Comparison of ENCODE assay signal across 1 cellular context in the genomic region with DNA sequence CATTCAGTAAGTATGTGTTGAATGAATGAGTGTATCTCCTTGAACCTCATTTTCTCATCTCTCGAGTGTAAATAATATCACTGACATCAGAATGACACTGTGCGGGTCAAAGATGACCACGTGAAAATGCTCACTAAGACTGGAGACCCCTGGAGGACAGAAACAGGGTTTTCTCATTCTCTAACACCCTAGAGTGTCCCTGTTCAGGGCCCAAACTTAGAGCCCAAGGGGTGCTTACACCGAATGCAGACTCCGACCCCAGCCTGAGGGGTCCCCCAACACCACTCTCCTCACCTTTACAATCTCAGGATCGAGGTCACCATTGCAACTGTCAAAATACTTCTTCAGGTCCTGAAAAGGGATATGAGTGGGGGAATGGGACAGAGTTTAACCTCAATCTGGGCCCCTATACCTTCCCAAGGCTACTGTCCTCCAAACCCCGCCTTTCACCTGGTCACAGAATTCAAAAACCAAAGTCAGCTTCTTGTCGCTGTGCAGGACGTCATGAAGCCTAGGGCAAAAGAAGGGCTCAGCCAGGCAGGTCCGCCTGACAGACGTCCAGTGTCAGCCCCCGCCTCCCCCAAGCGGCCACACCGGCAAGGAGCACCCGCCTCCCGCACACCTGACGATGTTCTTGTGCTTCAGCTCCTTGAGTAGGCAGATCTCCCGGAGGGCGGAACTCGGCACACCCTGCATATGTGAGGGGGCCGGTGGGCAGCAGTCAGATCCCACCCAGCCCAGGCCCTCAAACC.
TF ChIP-seq lines count a peak whose summit lies in the region.

No MANE protein-coding gene starts in this region.

TF ChIP-seq in H1, 55 proteins besides CTCF, POLR2A, EP300 and RAD21:
- TF ChIP-seq SIN3A (conservative IDR thresholded peaks at IDR 0.05 in 1 of 2, IDR thresholded peaks at IDR 0.05 in 1 of 2; ENCODE audit: low read depth in 1 of 2, low read length in 2 of 2) (peak in 1 of 2 experiments; percentile 61; a peak in 2 of 4 replicates), CREB1 (IDR thresholded peaks at IDR 0.05) (0 out of 2 replicates have a peak, but pooled peaks have one; percentile 20), EGR1 (IDR thresholded peaks at IDR 0.05; ENCODE audit: borderline replicate concordance, low read depth, low read length) (no peak)
